ENCODE assay signal across 8 cellular contexts in genomic region chrX:20530319-20530979, GRCh38.
A peak's percentile ranks its signal among the peaks of the same experiment; 100 is the strongest.
DNase-seq lines count a peak whose midpoint lies in the region; ATAC-seq and TF ChIP-seq lines count a peak whose summit lies in the region.

No MANE protein-coding gene starts in this region.

- H3K9me3 ChIP-seq in OCI-LY1 (ENCODE audit: low read length) = no peaks in the 10 kb centered on the region
- no peaks in the 10 kb centered on the region for H3K9me3 ChIP-seq in fibroblast of lung (ENCODE audit: control insufficient read depth, insufficient read depth, low read depth, low read length)
- H3K9me3 ChIP-seq in neural progenitor cell (ENCODE audit: low read depth) = no peaks in the 10 kb centered on the region
- no peaks in the 10 kb centered on the region for H3K9me3 ChIP-seq in transverse colon

- H3F3A ChIP-seq in OCI-LY1 (ENCODE audit: insufficient read depth, low read length) (no peaks in the 10 kb centered on the region), neural progenitor cell (ENCODE audit: low read depth) (no peaks in the 10 kb centered on the region)

- in situ Hi-C loops in transverse colon (cut with MboI; ENCODE audit: low pct_ligation_motif_present in 1 of 4, low pct_unique_long_range_greater_than_20kb in 1 of 4, low sequenced_read_pairs in 3 of 4) = loop anchor here in 3 of 4 donors (25.0 kb wide), 2 partner anchors 957 to 1207 kb away; no protein-coding TSS in a partner anchor

- H3K4me3 Mint-ChIP-seq in activated T-cell treated with anti-CD3 and anti-CD28 coated beads, Interleukin-2, amount 50 U/mL, for 24 hours = no peak overlapping the region
- peak overlapping the region; percentile 77 for H3K4me3 Mint-ChIP-seq in neural progenitor cell

- H3K4me3 ChIP-seq in OCI-LY1 (ENCODE audit: low read depth, low read length, poor library complexity, severe bottlenecking) (no peak overlapping the region), fibroblast of lung (replicated peaks in 1 of 4; ENCODE audit: control extremely low read depth in 1 of 4, insufficient read depth in 1 of 4, low read depth in 3 of 4, low read length in 4 of 4) (peak overlapping the region; percentile 28 to 56 (median 39)), neural progenitor cell (no peak overlapping the region), transverse colon (no peak overlapping the region)

- H3K4me1 ChIP-seq in OCI-LY1 (ENCODE audit: insufficient read depth, low read length, severe bottlenecking) = no peaks in the 10 kb centered on the region
- H3K4me1 ChIP-seq in fibroblast of lung (ENCODE audit: control insufficient read depth, extremely low read depth, insufficient read depth, low read length) = no peaks in the 10 kb centered on the region
- peaks cover 22% of the 10 kb centered on the region for H3K4me1 ChIP-seq in neural progenitor cell
- peaks cover 0 to 3% (median 0%) of the 10 kb centered on the region in 4 donors for H3K4me1 ChIP-seq in transverse colon

- H2AFZ ChIP-seq in OCI-LY1 (ENCODE audit: low read length) (no peak overlapping the region), fibroblast of lung (ENCODE audit: low read length) (peak overlapping the region; percentile 44), neural progenitor cell (replicated peaks) (no peak overlapping the region)

- TF ChIP-seq EP300 in transverse colon (IDR thresholded peaks at IDR 0.05; ENCODE audit: low read depth) = no peak

- H3K36me3 ChIP-seq in OCI-LY1 (ENCODE audit: insufficient read depth, low read length) (no peaks in the 10 kb centered on the region), fibroblast of lung (ENCODE audit: control insufficient read depth, insufficient read depth, low read length) (no peaks in the 10 kb centered on the region), neural progenitor cell (no peaks in the 10 kb centered on the region), transverse colon (no peaks in the 10 kb centered on the region)

- peak; percentile 61 for TF ChIP-seq CTCF in OCI-LY1 (IDR thresholded peaks at IDR 0.05; ENCODE audit: low read length)
- TF ChIP-seq CTCF in fibroblast of lung (conservative IDR thresholded peaks at IDR 0.05 in 1 of 2, IDR thresholded peaks at IDR 0.05 in 1 of 2; ENCODE audit: low read depth in 1 of 2, low read length in 2 of 2) = peak; percentile 60 to 61
- TF ChIP-seq CTCF in neural progenitor cell (IDR thresholded peaks at IDR 0.05) = peak; percentile 75
- TF ChIP-seq CTCF in transverse colon (IDR thresholded peaks at IDR 0.05) = peak; percentile 58 to 72 (median 59)

- no peak for ATAC-seq in HG02623 (IDR thresholded peaks at IDR 0.05; ENCODE audit: unreplicated experiment)

- peaks cover 73% of the 10 kb centered on the region for H3K27me3 Mint-ChIP-seq in activated T-cell treated with anti-CD3 and anti-CD28 coated beads, Interleukin-2, amount 50 U/mL, for 24 hours
- no peaks in the 10 kb centered on the region for H3K27me3 Mint-ChIP-seq in neural progenitor cell (ENCODE audit: insufficient read depth, low read depth)

- no peak overlapping the region for H3K27ac ChIP-seq in OCI-LY1 (ENCODE audit: low read depth, low read length, poor library complexity, severe bottlenecking)
- no peak overlapping the region for H3K27ac ChIP-seq in fibroblast of lung (ENCODE audit: insufficient read depth, low read length)
- no peak overlapping the region for H3K27ac ChIP-seq in neural progenitor cell
- H3K27ac ChIP-seq in transverse colon = no peak overlapping the region

- no peak overlapping the region for H3K27ac Mint-ChIP-seq in activated T-cell treated with anti-CD3 and anti-CD28 coated beads, Interleukin-2, amount 50 U/mL, for 24 hours
- H3K27ac Mint-ChIP-seq in neural progenitor cell = peak overlapping the region; percentile 21

- no peaks in the 10 kb centered on the region for H3K79me2 ChIP-seq in OCI-LY1 (ENCODE audit: insufficient read depth, low read length)
- no peaks in the 10 kb centered on the region for H3K79me2 ChIP-seq in fibroblast of lung (ENCODE audit: control insufficient read depth, insufficient read depth, low read length)
- H3K79me2 ChIP-seq in neural progenitor cell (ENCODE audit: low read depth) = no peaks in the 10 kb centered on the region

- H3K9me2 ChIP-seq in OCI-LY1 (ENCODE audit: low read depth, low read length) = no peaks in the 10 kb centered on the region

- 3 to 16% methylated on average over 6 to 13 of the region's 13 CpGs for WGBS in transverse colon (ENCODE audit: low coverage in 1 of 2), 2 donors

- H3K36me3 Mint-ChIP-seq in activated T-cell treated with anti-CD3 and anti-CD28 coated beads, Interleukin-2, amount 50 U/mL, for 24 hours (ENCODE audit: low read depth) = no peaks in the 10 kb centered on the region
- no peaks in the 10 kb centered on the region for H3K36me3 Mint-ChIP-seq in neural progenitor cell

- no peak for TF ChIP-seq POLR2A in transverse colon (IDR thresholded peaks at IDR 0.05)

- H3K27me3 ChIP-seq in OCI-LY1 (ENCODE audit: insufficient read depth, low read length) = no peaks in the 10 kb centered on the region
- peaks cover 2% of the 10 kb centered on the region for H3K27me3 ChIP-seq in fibroblast of lung (ENCODE audit: control insufficient read depth, insufficient read depth, low read length)
- H3K27me3 ChIP-seq in neural progenitor cell = no peaks in the 10 kb centered on the region
- no peaks in the 10 kb centered on the region for H3K27me3 ChIP-seq in transverse colon

- H3K9ac ChIP-seq in OCI-LY1 (ENCODE audit: low read length) (no peak overlapping the region), fibroblast of lung (ENCODE audit: insufficient read depth, low read length) (no peak overlapping the region), neural progenitor cell (no peak overlapping the region)

- no peaks in the 10 kb centered on the region for H4K20me1 ChIP-seq in OCI-LY1 (ENCODE audit: insufficient read depth, low read length)
- H4K20me1 ChIP-seq in fibroblast of lung (ENCODE audit: control insufficient read depth, extremely low read depth, insufficient read depth, low read length) = no peaks in the 10 kb centered on the region
- H4K20me1 ChIP-seq in neural progenitor cell (ENCODE audit: low read depth) = no peaks in the 10 kb centered on the region

- DNase-seq in ELR (ENCODE audit: low read depth) = peak; percentile 63
- peak; percentile 34 for DNase-seq in HT1080 (ENCODE audit: low read depth)
- peak; percentile 55 for DNase-seq in activated T-cell treated with anti-CD3 and anti-CD28 coated beads, Interleukin-2, amount 50 U/mL, for 24 hours
- DNase-seq in fibroblast of lung (ENCODE audit: low read depth in 2 of 2) = peak; percentile 49 to 71
- peak; percentile 55 for DNase-seq in neural progenitor cell (ENCODE audit: low spot score)
- DNase-seq in transverse colon = peak; percentile 57

- peaks cover 7% of the 10 kb centered on the region for H3K4me1 Mint-ChIP-seq in activated T-cell treated with anti-CD3 and anti-CD28 coated beads, Interleukin-2, amount 50 U/mL, for 24 hours (ENCODE audit: low read depth)
- H3K4me1 Mint-ChIP-seq in neural progenitor cell = peaks cover 18% of the 10 kb centered on the region

- no peaks in the 10 kb centered on the region for H3K9me3 Mint-ChIP-seq in activated T-cell treated with anti-CD3 and anti-CD28 coated beads, Interleukin-2, amount 50 U/mL, for 24 hours
- H3K9me3 Mint-ChIP-seq in neural progenitor cell = no peaks in the 10 kb centered on the region

- intact Hi-C loops in transverse colon (cut with DNase I; ENCODE audit: low total_unique reads) = no loop called here

- H3K4me2 ChIP-seq in OCI-LY1 (ENCODE audit: low read length) (no peak overlapping the region), fibroblast of lung (ENCODE audit: extremely low read depth, insufficient read depth, low read length) (peak overlapping the region; percentile 82), neural progenitor cell (peak overlapping the region; percentile 59)

Comparison
In these comparisons a context has a peak if more than half of its experiments do, and no peak if none do; other contexts are left out.
1. H3K4me3 ChIP-seq: peak in fibroblast of lung (4 of 4); none in OCI-LY1 (single experiment), neural progenitor cell (single experiment) and transverse colon (0 of 4).
2. Peak in every context shown above with its lines, with median percentiles within 50 percentile points of each other: DNase-seq and CTCF ChIP-seq.